Comparison of ENCODE assay signal across 11 cellular contexts in the genomic region with DNA sequence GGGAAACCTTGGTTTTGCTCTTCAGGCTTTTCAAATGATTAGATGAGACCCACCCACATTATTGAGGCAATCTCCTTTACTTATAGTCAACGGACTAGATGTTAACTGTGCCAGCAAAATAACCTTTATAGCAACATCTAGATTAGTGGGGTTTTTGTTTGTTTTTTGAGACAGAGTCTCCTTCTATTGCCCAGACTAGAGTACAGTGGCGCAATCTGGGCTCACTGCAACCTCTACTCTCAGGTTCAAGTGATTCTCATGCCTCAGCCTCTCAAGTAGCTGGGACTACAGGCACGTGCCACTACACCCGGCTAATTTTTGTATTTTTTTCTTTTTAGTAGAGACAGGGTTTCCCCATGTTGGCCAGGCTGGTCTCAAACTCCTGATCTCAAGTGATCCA. TPM values are rescaled to one million over a fixed set of nuclear protein-coding genes. Genes with fewer than 3 reads are reported as not detected.
DNase-seq lines count a peak whose midpoint lies in the region; ATAC-seq, FAIRE-seq and TF ChIP-seq lines count a peak whose summit lies in the region.
"Not testable (repeated sequence)": the region's sequence is repeated elsewhere in the genome, so short reads cannot be mapped to it uniquely, and the experiment has no call there.
"Had no signal": no experiment of that assay in that cellular context is flagged by ENCODE, and none has a peak within 500 bp of the region (broad histone marks: within the 10 kb centered on the region; RNA-seq: fewer than 3 reads in every experiment).

No MANE protein-coding gene starts in this region.

- not testable (repeated sequence) for H3K79me1 ChIP-seq in neuronal stem cell (ENCODE audit: low read depth, low read length)

- H4K91ac ChIP-seq in neuronal stem cell (ENCODE audit: low read depth, low read length, poor library complexity) = not testable (repeated sequence)

- TF ChIP-seq POLR2A in HepG2 (IDR thresholded peaks at IDR 0.05; ENCODE audit: insufficient read depth in 1 of 2, low read depth in 2 of 2, low read length in 2 of 2); transverse colon (IDR thresholded peaks at IDR 0.05): not testable (repeated sequence)

- not testable (repeated sequence) for H4K20me1 ChIP-seq in HepG2 (ENCODE audit: insufficient read depth, low read length)

- H3K14ac ChIP-seq in neuronal stem cell (ENCODE audit: low read length) = not testable (repeated sequence)

- not testable (repeated sequence) for H3K18ac ChIP-seq in neuronal stem cell (ENCODE audit: low read length)

- not testable (repeated sequence) for H3K4ac ChIP-seq in neuronal stem cell (ENCODE audit: low read length)

- not testable (repeated sequence) for H3K23ac ChIP-seq in neuronal stem cell (ENCODE audit: low read depth, low read length, poor library complexity)

- not testable (repeated sequence) for H2BK15ac ChIP-seq in neuronal stem cell (ENCODE audit: low read length)

- not testable (repeated sequence) for H3K36me3 ChIP-seq in HepG2 (replicated peaks in 1 of 2; ENCODE audit: control insufficient read depth in 1 of 2, insufficient read depth in 2 of 2, low read length in 2 of 2); lung (ENCODE audit: control insufficient read depth in 2 of 2, insufficient read depth in 2 of 2, low read length in 2 of 2); neuronal stem cell (replicated peaks in 1 of 2; ENCODE audit: control insufficient read depth in 2 of 2, insufficient read depth in 2 of 2, low read length in 2 of 2); transverse colon

- H3K36me3 Mint-ChIP-seq in activated naive CD8-positive, alpha-beta T cell treated with anti-CD3 and anti-CD28 coated beads, Interleukin-2, amount 10 ng/mL, durations not matched to agents 7 days and 5 days = peaks cover 12% of the 10 kb centered on the region

- DNase-seq in activated naive CD8-positive, alpha-beta T cell treated with anti-CD3 and anti-CD28 coated beads, Interleukin-2, amount 10 ng/mL, durations not matched to agents 7 days and 5 days = peak; percentile 2
- DNase-seq in HepG2 (ENCODE audit: low spot score) = peak; percentile 51
- peak; percentile 40 for DNase-seq in lung (ENCODE audit: low spot score)
- DNase-seq in neuronal stem cell (ENCODE audit: low spot score); transverse colon: not testable (repeated sequence)
- DNase-seq in posterior vena cava (ENCODE audit: low spot score) = peak; percentile 12

- not testable (repeated sequence) for ATAC-seq in activated naive CD8-positive, alpha-beta T cell treated with anti-CD3 and anti-CD28 coated beads, Interleukin-2, amount 10 ng/mL, durations not matched to agents 7 days and 5 days (ENCODE audit: low read depth); HepG2; lung (ENCODE audit: insufficient read depth, low FRiP score)

- H2AK5ac ChIP-seq in neuronal stem cell (ENCODE audit: low read depth, low read length) = not testable (repeated sequence)

- not testable (repeated sequence) for TF ChIP-seq CTCF in HepG2 (CRISPR knock-in tag; IDR thresholded peaks at IDR 0.05); lung (IDR thresholded peaks at IDR 0.05; ENCODE audit: control extremely low read depth, extremely low read depth); transverse colon (IDR thresholded peaks at IDR 0.05)

- CTCF ChIA-PET in HepG2 (lab: Yijun Ruan, JAX; ENCODE audit: low intra/inter-chr PET ratio, low total read pairs) = not testable (repeated sequence)

- peak overlapping the region; percentile 18 for H2BK12ac ChIP-seq in neuronal stem cell (ENCODE audit: low read length)

- not testable (repeated sequence) for H4K8ac ChIP-seq in neuronal stem cell (ENCODE audit: low read depth, low read length)

- H3K4me3 ChIP-seq in HepG2 (replicated peaks in 1 of 3; ENCODE audit: insufficient read depth in 1 of 3, low read depth in 2 of 3, low read length in 3 of 3); lung; neuronal stem cell (ENCODE audit: low read length in 2 of 2); transverse colon: not testable (repeated sequence)

- H3K9ac ChIP-seq in HepG2 (ENCODE audit: insufficient read depth, low read depth, low read length); neuronal stem cell (ENCODE audit: low read depth, low read length, poor library complexity): not testable (repeated sequence)

- TF ChIP-seq RAD21 in HepG2 (CRISPR knock-in tag; IDR thresholded peaks at IDR 0.05) = not testable (repeated sequence)

- peaks cover 68% of the 10 kb centered on the region for H3K4me1 ChIP-seq in HepG2 (ENCODE audit: insufficient read depth, low read length)
- H3K4me1 ChIP-seq in lung (ENCODE audit: control insufficient read depth in 2 of 2, insufficient read depth in 2 of 2, low read length in 2 of 2) = not testable (repeated sequence)
- H3K4me1 ChIP-seq in neuronal stem cell (ENCODE audit: control insufficient read depth in 2 of 2, insufficient read depth in 1 of 2, low read depth in 1 of 2, low read length in 2 of 2) = peaks cover 2 to 10% of the 10 kb centered on the region in 2 donors
- H3K4me1 ChIP-seq in transverse colon = peaks cover 4 to 17% (median 11%) of the 10 kb centered on the region in 4 donors

- 32% methylated on average over 4 of the region's 4 CpGs for WGBS in HepG2 (ENCODE audit: low lambda C conversion rate)
- 61 to 77% methylated on average over 4 of the region's 4 CpGs for WGBS in lung, 2 donors
- no CpG with 5 or more reads among the region's 4 CpGs for WGBS in neuronal stem cell (ENCODE audit: extremely low coverage in 2 of 2, insufficient read length in 2 of 2, insufficient replicate concordance in 1 of 2), 2 donors
- WGBS in transverse colon (ENCODE audit: low coverage in 1 of 2), 2 donors = 40 to 58% methylated on average over 1 to 4 of the region's 4 CpGs

- not testable (repeated sequence) for H3K9me3 Mint-ChIP-seq in activated naive CD8-positive, alpha-beta T cell treated with anti-CD3 and anti-CD28 coated beads, Interleukin-2, amount 10 ng/mL, durations not matched to agents 7 days and 5 days

- H3K27me3 Mint-ChIP-seq in activated naive CD8-positive, alpha-beta T cell treated with anti-CD3 and anti-CD28 coated beads, Interleukin-2, amount 10 ng/mL, durations not matched to agents 7 days and 5 days = not testable (repeated sequence)

- TF ChIP-seq EP300 in HepG2 (IDR thresholded peaks at IDR 0.05; ENCODE audit: low read depth in 2 of 2, low read length in 2 of 2) = 0 out of 4 replicates have a peak, but pooled peaks of 1 of the 2 experiments have one; percentile 15
- TF ChIP-seq EP300 in HepG2 (CRISPR knock-in tag; IDR thresholded peaks at IDR 0.05; ENCODE audit: borderline replicate concordance); transverse colon (IDR thresholded peaks at IDR 0.05; ENCODE audit: low read depth): not testable (repeated sequence)

- in situ Hi-C loops in HepG2 (cut with HindIII; ENCODE audit: extremely low pct_ligation_motif_present, low pct_unique_long_range_greater_than_20kb); transverse colon (cut with MboI; ENCODE audit: low pct_ligation_motif_present in 1 of 4, low pct_unique_long_range_greater_than_20kb in 1 of 4, low sequenced_read_pairs in 3 of 4): not testable (repeated sequence)

- not testable (repeated sequence) for H3K27me3 ChIP-seq in HepG2 (ENCODE audit: control insufficient read depth in 1 of 2, insufficient read depth in 2 of 2, low read length in 2 of 2); lung (ENCODE audit: control insufficient read depth, insufficient read depth); neuronal stem cell (ENCODE audit: control insufficient read depth in 3 of 3, insufficient read depth in 3 of 3, low read depth in 1 of 3, low read length in 3 of 3); transverse colon

- not testable (repeated sequence) for H3K4me2 ChIP-seq in HepG2 (ENCODE audit: low read depth, low read length); neuronal stem cell (ENCODE audit: insufficient read depth, low read length, poor library complexity, severe bottlenecking)

- intact Hi-C loops in HepG2 (cut with micrococcal nuclease; ENCODE audit: unreplicated experiment); posterior vena cava (cut with DNase I); transverse colon (cut with DNase I; ENCODE audit: low total_unique reads): not testable (repeated sequence)

- not testable (repeated sequence) for FAIRE-seq in HepG2 (lab: Jason Lieb, UNC)

- peaks cover 17% of the 10 kb centered on the region for H3K9me3 ChIP-seq in HepG2 (ENCODE audit: low read length)
- H3K9me3 ChIP-seq in lung (ENCODE audit: control insufficient read depth in 2 of 2, insufficient read depth in 1 of 2, low read length in 1 of 2); transverse colon: not testable (repeated sequence)
- peaks cover 0 to 16% of the 10 kb centered on the region in 2 donors for H3K9me3 ChIP-seq in neuronal stem cell (replicated peaks in 1 of 2; ENCODE audit: control insufficient read depth in 2 of 2, insufficient read depth in 1 of 2, low read depth in 1 of 2, low read length in 2 of 2)

- not testable (repeated sequence) for H3K27ac Mint-ChIP-seq in activated naive CD8-positive, alpha-beta T cell treated with anti-CD3 and anti-CD28 coated beads, Interleukin-2, amount 10 ng/mL, durations not matched to agents 7 days and 5 days

- not testable (repeated sequence) for H2AFZ ChIP-seq in HepG2 (ENCODE audit: low read length); neuronal stem cell (ENCODE audit: low read length)

- not testable (repeated sequence) for BruUV-seq in HepG2 (replicated peaks; lab: Mats Ljungman, UMichigan)

- H2BK120ac ChIP-seq in neuronal stem cell (ENCODE audit: low read depth, low read length) = not testable (repeated sequence)

- not testable (repeated sequence) for H3K4me3 Mint-ChIP-seq in activated naive CD8-positive, alpha-beta T cell treated with anti-CD3 and anti-CD28 coated beads, Interleukin-2, amount 10 ng/mL, durations not matched to agents 7 days and 5 days

- H3K27ac ChIP-seq in HepG2 (ENCODE audit: extremely low read length, insufficient read depth, low read length) = peak overlapping the region; percentile 49
- H3K27ac ChIP-seq in lung (ENCODE audit: low read depth in 1 of 2, low read length in 1 of 2) = peak overlapping the region in 1 of 2 donors; percentile 53
- H3K27ac ChIP-seq in neuronal stem cell (replicated peaks; ENCODE audit: low read length) = not testable (repeated sequence)
- peak overlapping the region in 3 of 4 donors; percentile 9 to 21 (median 19) for H3K27ac ChIP-seq in transverse colon

- H3K79me2 ChIP-seq in HepG2 (ENCODE audit: insufficient read depth, low read length) = peaks cover 11% of the 10 kb centered on the region

- peaks cover 15% of the 10 kb centered on the region for H3K4me1 Mint-ChIP-seq in activated naive CD8-positive, alpha-beta T cell treated with anti-CD3 and anti-CD28 coated beads, Interleukin-2, amount 10 ng/mL, durations not matched to agents 7 days and 5 days

- POLR2A ChIA-PET in activated naive CD8-positive, alpha-beta T cell treated with anti-CD3 and anti-CD28 coated beads, Interleukin-2, amount 10 ng/mL, durations not matched to agents 7 days and 5 days (lab: Charles Lee) = not testable (repeated sequence)
- POLR2A ChIA-PET in HepG2 (lab: Yijun Ruan, JAX) = interaction anchor here (1.3 kb wide), 1 partner anchor 35 kb away, joined by 4 read pairs; no protein-coding TSS in a partner anchor

- H2BK5ac ChIP-seq in neuronal stem cell (ENCODE audit: low read length) = not testable (repeated sequence)

RNA-seq across cellular contexts. Expression of gene SLC25A44, which starts 3.6 kb away (rescaled TPM):
- 10 to 100 TPM; 30.9 to 35.3 TPM for total RNA-seq in activated naive CD8-positive, alpha-beta T cell treated with anti-CD3 and anti-CD28 coated beads, Interleukin-2, amount 10 ng/mL, durations not matched to agents 7 days and 5 days
- total RNA-seq in HepG2 (2016; rRNA removed; fragmentation: Illumina TruSeq; extraction: Trizol) (10.7 and 12.4 TPM in 2 replicates), lung (10 to 100 TPM; 10.9 to 28.4 TPM), posterior vena cava (10 to 100 TPM; 16.1 to 21.2 TPM), transverse colon (10 to 100 TPM in 3 of 4 donors, 1 to 10 TPM in 1; 9.6 to 19.9 (median 18.9) TPM)
- total RNA-seq in HepG2 (2016; cell fraction: cytosol; rRNA removed; fragmentation: Illumina TruSeq; extraction: Trizol; ENCODE audit: low read depth) = 2.6 and 3.8 TPM in 2 replicates
- total RNA-seq in HepG2 (2016; cell fraction: insoluble cytoplasmic fraction; rRNA removed; fragmentation: Illumina TruSeq; extraction: Trizol) = 11.2 and 11.8 TPM in 2 replicates
- 11.4 and 14.2 TPM in 2 replicates for total RNA-seq in HepG2 (2016; cell fraction: membrane; rRNA removed; fragmentation: Illumina TruSeq; extraction: Trizol)
- total RNA-seq in HepG2 (2016; cell fraction: nucleus; rRNA removed; fragmentation: Illumina TruSeq; extraction: Trizol) = 8.0 and 11.8 TPM in 2 replicates
- polyA plus RNA-seq in HepG2 (2011; rRNA removed) (13.4 and 14.3 TPM in 2 replicates), lung (10 to 100 TPM in 1 of 2 donors, 1 to 10 TPM in 1; 8.0 to 22.0 TPM)
- 9.3 and 10.2 TPM in 2 replicates for polyA plus RNA-seq in HepG2 (2011; cell fraction: cytosol; rRNA removed)
- 16.0 and 19.8 TPM in 2 replicates for polyA plus RNA-seq in HepG2 (2011; cell fraction: nucleus; rRNA removed)
- 13.1 and 13.9 TPM in 2 replicates for polyA plus RNA-seq in HepG2 (2012)
- polyA plus RNA-seq in HepG2 (2016; cell fraction: cytosol; fragmentation: Illumina TruSeq; extraction: Trizol; ENCODE audit: low read depth) = 2.3 TPM in 2 replicates
- 14.4 and 18.0 TPM in 2 replicates for polyA plus RNA-seq in HepG2 (2016; cell fraction: insoluble cytoplasmic fraction; fragmentation: Illumina TruSeq; extraction: Trizol; ENCODE audit: low read depth)
- 11.1 and 12.7 TPM in 2 replicates for polyA plus RNA-seq in HepG2 (2016; cell fraction: membrane; fragmentation: Illumina TruSeq; extraction: Trizol; ENCODE audit: low read depth)
- 18.3 and 20.7 TPM in 2 replicates for polyA plus RNA-seq in HepG2 (2016; cell fraction: nucleus; fragmentation: Illumina TruSeq; extraction: Trizol; ENCODE audit: insufficient read depth, low read depth)
- polyA minus RNA-seq in HepG2 (2011; rRNA and poly(A)+ RNA removed; ENCODE audit: low replicate concordance) = 12.6 and 66.8 TPM in 2 replicates
- 4.2 and 6.0 TPM in 2 replicates for polyA minus RNA-seq in HepG2 (2011; cell fraction: cytosol; rRNA and poly(A)+ RNA removed)
- 5.8 and 9.9 TPM in 2 replicates for polyA minus RNA-seq in HepG2 (2011; cell fraction: nucleus; rRNA and poly(A)+ RNA removed)
- 10.9 TPM for polyA plus RNA-seq in neuronal stem cell (2013, experiment 1 of 2)
- polyA plus RNA-seq in neuronal stem cell (2013, experiment 2 of 2) = 11.6 TPM

RNA-seq across cellular contexts. Expression of gene PMF1, which starts 22.5 kb away (rescaled TPM):
- total RNA-seq in activated naive CD8-positive, alpha-beta T cell treated with anti-CD3 and anti-CD28 coated beads, Interleukin-2, amount 10 ng/mL, durations not matched to agents 7 days and 5 days = 10 to 100 TPM; 66.2 to 71.2 TPM
- total RNA-seq in HepG2 (2016; rRNA removed; fragmentation: Illumina TruSeq; extraction: Trizol) (89.0 and 94.7 TPM in 2 replicates), lung (10 to 100 TPM; 60.0 to 66.9 TPM), posterior vena cava (10 to 100 TPM; 31.8 to 34.6 TPM), transverse colon (10 to 100 TPM; 29.9 to 67.3 (median 52.3) TPM)
- 17.5 TPM in 2 replicates for total RNA-seq in HepG2 (2016; cell fraction: cytosol; rRNA removed; fragmentation: Illumina TruSeq; extraction: Trizol; ENCODE audit: low read depth)
- 82.4 and 93.0 TPM in 2 replicates for total RNA-seq in HepG2 (2016; cell fraction: insoluble cytoplasmic fraction; rRNA removed; fragmentation: Illumina TruSeq; extraction: Trizol)
- 27.4 and 27.7 TPM in 2 replicates for total RNA-seq in HepG2 (2016; cell fraction: membrane; rRNA removed; fragmentation: Illumina TruSeq; extraction: Trizol)
- 33.3 and 36.6 TPM in 2 replicates for total RNA-seq in HepG2 (2016; cell fraction: nucleus; rRNA removed; fragmentation: Illumina TruSeq; extraction: Trizol)
- polyA plus RNA-seq in HepG2 (2011; rRNA removed) (68.4 and 72.5 TPM in 2 replicates), lung (100 to 1,000 TPM in 1 of 2 donors, 10 to 100 TPM in 1; 62.5 to 144 TPM)
- 86.5 and 119 TPM in 2 replicates for polyA plus RNA-seq in HepG2 (2011; cell fraction: cytosol; rRNA removed)
- polyA plus RNA-seq in HepG2 (2011; cell fraction: nucleus; rRNA removed) = 48.8 and 52.9 TPM in 2 replicates
- 33.5 and 43.4 TPM in 2 replicates for polyA plus RNA-seq in HepG2 (2012)
- polyA plus RNA-seq in HepG2 (2016; cell fraction: cytosol; fragmentation: Illumina TruSeq; extraction: Trizol; ENCODE audit: low read depth) = 18.9 and 20.7 TPM in 2 replicates
- 86.3 and 93.3 TPM in 2 replicates for polyA plus RNA-seq in HepG2 (2016; cell fraction: insoluble cytoplasmic fraction; fragmentation: Illumina TruSeq; extraction: Trizol; ENCODE audit: low read depth)
- 23.3 and 27.3 TPM in 2 replicates for polyA plus RNA-seq in HepG2 (2016; cell fraction: membrane; fragmentation: Illumina TruSeq; extraction: Trizol; ENCODE audit: low read depth)
- 65.7 and 78.3 TPM in 2 replicates for polyA plus RNA-seq in HepG2 (2016; cell fraction: nucleus; fragmentation: Illumina TruSeq; extraction: Trizol; ENCODE audit: insufficient read depth, low read depth)
- 42.8 and 60.1 TPM in 2 replicates for polyA minus RNA-seq in HepG2 (2011; rRNA and poly(A)+ RNA removed; ENCODE audit: low replicate concordance)
- polyA minus RNA-seq in HepG2 (2011; cell fraction: cytosol; rRNA and poly(A)+ RNA removed) = 14.4 and 17.2 TPM in 2 replicates
- 15.6 and 15.8 TPM in 2 replicates for polyA minus RNA-seq in HepG2 (2011; cell fraction: nucleus; rRNA and poly(A)+ RNA removed)
- polyA plus RNA-seq in neuronal stem cell (2013, experiment 1 of 2) = 103 TPM
- 100 TPM for polyA plus RNA-seq in neuronal stem cell (2013, experiment 2 of 2)

RNA-seq across cellular contexts. Expression of gene SEMA4A, which starts 36.9 kb away (rescaled TPM):
- total RNA-seq in activated naive CD8-positive, alpha-beta T cell treated with anti-CD3 and anti-CD28 coated beads, Interleukin-2, amount 10 ng/mL, durations not matched to agents 7 days and 5 days = 10 to 100 TPM in 1 of 2 experiments, 1 to 10 TPM in 1; 9.8 to 10.2 TPM
- total RNA-seq in HepG2 (2016; rRNA removed; fragmentation: Illumina TruSeq; extraction: Trizol) (0.09 TPM in 1 of 2 replicates, not detected in the other), lung (10 to 100 TPM; 22.7 to 46.9 TPM), posterior vena cava (1 to 10 TPM; 5.8 to 8.0 TPM), transverse colon (1 to 10 TPM in 3 of 4 donors, not detected in 1; 2.6 to 6.0 (median 4.8) TPM)
- not detected in 2 replicates for total RNA-seq in HepG2 (2016; cell fraction: cytosol; rRNA removed; fragmentation: Illumina TruSeq; extraction: Trizol; ENCODE audit: low read depth)
- total RNA-seq in HepG2 (2016; cell fraction: insoluble cytoplasmic fraction; rRNA removed; fragmentation: Illumina TruSeq; extraction: Trizol) = 0.15 TPM in 1 of 2 replicates, not detected in the other
- total RNA-seq in HepG2 (2016; cell fraction: membrane; rRNA removed; fragmentation: Illumina TruSeq; extraction: Trizol) = not detected in 2 replicates
- 0.13 TPM in 1 of 2 replicates, not detected in the other for total RNA-seq in HepG2 (2016; cell fraction: nucleus; rRNA removed; fragmentation: Illumina TruSeq; extraction: Trizol)
- polyA plus RNA-seq in HepG2 (2011; rRNA removed) (0.14 and 0.20 TPM in 2 replicates), lung (10 to 100 TPM; 26.9 to 54.9 TPM)
- polyA plus RNA-seq in HepG2 (2011; cell fraction: cytosol; rRNA removed) = 0.08 and 0.09 TPM in 2 replicates
- polyA plus RNA-seq in HepG2 (2011; cell fraction: nucleus; rRNA removed) = 0.21 and 0.61 TPM in 2 replicates
- polyA plus RNA-seq in HepG2 (2012) = 0.19 and 0.21 TPM in 2 replicates
- polyA plus RNA-seq in HepG2 (2016; cell fraction: cytosol; fragmentation: Illumina TruSeq; extraction: Trizol; ENCODE audit: low read depth) = not detected in 2 replicates
- 0.45 TPM in 1 of 2 replicates, not detected in the other for polyA plus RNA-seq in HepG2 (2016; cell fraction: insoluble cytoplasmic fraction; fragmentation: Illumina TruSeq; extraction: Trizol; ENCODE audit: low read depth)
- not detected in 2 replicates for polyA plus RNA-seq in HepG2 (2016; cell fraction: membrane; fragmentation: Illumina TruSeq; extraction: Trizol; ENCODE audit: low read depth)
- 0.15 TPM in 1 of 2 replicates, not detected in the other for polyA plus RNA-seq in HepG2 (2016; cell fraction: nucleus; fragmentation: Illumina TruSeq; extraction: Trizol; ENCODE audit: insufficient read depth, low read depth)
- 0.88 and 18.6 TPM in 2 replicates for polyA minus RNA-seq in HepG2 (2011; rRNA and poly(A)+ RNA removed; ENCODE audit: low replicate concordance)
- polyA minus RNA-seq in HepG2 (2011; cell fraction: cytosol; rRNA and poly(A)+ RNA removed) = not detected in 2 replicates
- 0.39 TPM in 1 of 2 replicates, not detected in the other for polyA minus RNA-seq in HepG2 (2011; cell fraction: nucleus; rRNA and poly(A)+ RNA removed)
- 4.4 TPM for polyA plus RNA-seq in neuronal stem cell (2013, experiment 1 of 2)
- polyA plus RNA-seq in neuronal stem cell (2013, experiment 2 of 2) = 4.5 TPM

RNA-seq across cellular contexts. Expression of gene BGLAP, which starts 51.7 kb away (rescaled TPM):
- 1 to 10 TPM; 3.3 to 4.8 TPM for total RNA-seq in activated naive CD8-positive, alpha-beta T cell treated with anti-CD3 and anti-CD28 coated beads, Interleukin-2, amount 10 ng/mL, durations not matched to agents 7 days and 5 days
- total RNA-seq in HepG2 (2016; rRNA removed; fragmentation: Illumina TruSeq; extraction: Trizol) (0.62 TPM in 1 of 2 replicates, not detected in the other), lung (1 to 10 TPM; 1.3 to 1.7 TPM), posterior vena cava (under 1 TPM in 1 of 2 donors, not detected in 1; 0.71 TPM), transverse colon (1 to 10 TPM in 2 of 4 donors, not detected in 2; 1.6 to 2.1 TPM)
- total RNA-seq in HepG2 (2016; cell fraction: cytosol; rRNA removed; fragmentation: Illumina TruSeq; extraction: Trizol; ENCODE audit: low read depth) = not detected in 2 replicates
- 0.32 TPM in 1 of 2 replicates, not detected in the other for total RNA-seq in HepG2 (2016; cell fraction: insoluble cytoplasmic fraction; rRNA removed; fragmentation: Illumina TruSeq; extraction: Trizol)
- not detected in 2 replicates for total RNA-seq in HepG2 (2016; cell fraction: membrane; rRNA removed; fragmentation: Illumina TruSeq; extraction: Trizol)
- 1.1 and 1.5 TPM in 2 replicates for total RNA-seq in HepG2 (2016; cell fraction: nucleus; rRNA removed; fragmentation: Illumina TruSeq; extraction: Trizol)
- polyA plus RNA-seq in HepG2 (2011; rRNA removed) (1.4 and 1.6 TPM in 2 replicates), lung (1 to 10 TPM in 1 of 2 donors, under 1 TPM in 1; 0.46 to 1.7 TPM)
- 0.29 and 0.40 TPM in 2 replicates for polyA plus RNA-seq in HepG2 (2011; cell fraction: cytosol; rRNA removed)
- polyA plus RNA-seq in HepG2 (2011; cell fraction: nucleus; rRNA removed) = 9.8 and 12.1 TPM in 2 replicates
- 1.3 TPM in 2 replicates for polyA plus RNA-seq in HepG2 (2012)
- polyA plus RNA-seq in HepG2 (2016; cell fraction: cytosol; fragmentation: Illumina TruSeq; extraction: Trizol; ENCODE audit: low read depth) = not detected in 2 replicates
- 0.29 TPM in 1 of 2 replicates, not detected in the other for polyA plus RNA-seq in HepG2 (2016; cell fraction: insoluble cytoplasmic fraction; fragmentation: Illumina TruSeq; extraction: Trizol; ENCODE audit: low read depth)
- polyA plus RNA-seq in HepG2 (2016; cell fraction: membrane; fragmentation: Illumina TruSeq; extraction: Trizol; ENCODE audit: low read depth) = not detected in 2 replicates
- polyA plus RNA-seq in HepG2 (2016; cell fraction: nucleus; fragmentation: Illumina TruSeq; extraction: Trizol; ENCODE audit: insufficient read depth, low read depth) = 2.1 TPM in 2 replicates
- 1.4 and 2.2 TPM in 2 replicates for polyA minus RNA-seq in HepG2 (2011; rRNA and poly(A)+ RNA removed; ENCODE audit: low replicate concordance)
- not detected in 2 replicates for polyA minus RNA-seq in HepG2 (2011; cell fraction: cytosol; rRNA and poly(A)+ RNA removed)
- polyA minus RNA-seq in HepG2 (2011; cell fraction: nucleus; rRNA and poly(A)+ RNA removed) = 1.9 and 2.0 TPM in 2 replicates
- 0.85 TPM for polyA plus RNA-seq in neuronal stem cell (2013, experiment 1 of 2)
- 0.80 TPM for polyA plus RNA-seq in neuronal stem cell (2013, experiment 2 of 2)
- total RNA-seq: G401 had no signal
- polyA plus RNA-seq: CD14-positive monocyte; CD4-positive, alpha-beta memory T cell; CD4-positive, CD25-positive, alpha-beta regulatory T cell; CD8-positive, alpha-beta memory T cell had no signal

RNA-seq across cellular contexts. Expression of gene PAQR6, which starts 57.6 kb away (rescaled TPM):
- total RNA-seq in activated naive CD8-positive, alpha-beta T cell treated with anti-CD3 and anti-CD28 coated beads, Interleukin-2, amount 10 ng/mL, durations not matched to agents 7 days and 5 days = 1 to 10 TPM; 7.0 TPM
- total RNA-seq in HepG2 (2016; rRNA removed; fragmentation: Illumina TruSeq; extraction: Trizol) = 0.14 and 0.82 TPM in 2 replicates
- total RNA-seq in HepG2 (2016; cell fraction: cytosol; rRNA removed; fragmentation: Illumina TruSeq; extraction: Trizol; ENCODE audit: low read depth) = 0.26 TPM in 1 of 2 replicates, not detected in the other
- 0.10 and 0.71 TPM in 2 replicates for total RNA-seq in HepG2 (2016; cell fraction: insoluble cytoplasmic fraction; rRNA removed; fragmentation: Illumina TruSeq; extraction: Trizol)
- total RNA-seq in HepG2 (2016; cell fraction: membrane; rRNA removed; fragmentation: Illumina TruSeq; extraction: Trizol) = 0.34 and 0.43 TPM in 2 replicates
- 1.0 and 1.1 TPM in 2 replicates for total RNA-seq in HepG2 (2016; cell fraction: nucleus; rRNA removed; fragmentation: Illumina TruSeq; extraction: Trizol)
- 1.4 and 2.0 TPM in 2 replicates for polyA plus RNA-seq in HepG2 (2011; rRNA removed)
- 0.21 and 0.47 TPM in 2 replicates for polyA plus RNA-seq in HepG2 (2011; cell fraction: cytosol; rRNA removed)
- 25.1 and 43.0 TPM in 2 replicates for polyA plus RNA-seq in HepG2 (2011; cell fraction: nucleus; rRNA removed)
- 2.4 and 4.5 TPM in 2 replicates for polyA plus RNA-seq in HepG2 (2012)
- 0.09 and 0.17 TPM in 2 replicates for polyA plus RNA-seq in HepG2 (2016; cell fraction: cytosol; fragmentation: Illumina TruSeq; extraction: Trizol; ENCODE audit: low read depth)
- 0.32 and 0.57 TPM in 2 replicates for polyA plus RNA-seq in HepG2 (2016; cell fraction: insoluble cytoplasmic fraction; fragmentation: Illumina TruSeq; extraction: Trizol; ENCODE audit: low read depth)
- polyA plus RNA-seq in HepG2 (2016; cell fraction: membrane; fragmentation: Illumina TruSeq; extraction: Trizol; ENCODE audit: low read depth) = 0.24 and 0.26 TPM in 2 replicates
- 3.7 and 4.1 TPM in 2 replicates for polyA plus RNA-seq in HepG2 (2016; cell fraction: nucleus; fragmentation: Illumina TruSeq; extraction: Trizol; ENCODE audit: insufficient read depth, low read depth)
- polyA minus RNA-seq in HepG2 (2011; rRNA and poly(A)+ RNA removed; ENCODE audit: low replicate concordance) = 0.98 and 1.0 TPM in 2 replicates
- polyA minus RNA-seq in HepG2 (2011; cell fraction: cytosol; rRNA and poly(A)+ RNA removed) = 0.59 and 1.9 TPM in 2 replicates
- 1.9 and 2.4 TPM in 2 replicates for polyA minus RNA-seq in HepG2 (2011; cell fraction: nucleus; rRNA and poly(A)+ RNA removed)
- total RNA-seq in lung = 1 to 10 TPM; 1.3 to 3.0 TPM
- 1 to 10 TPM; 1.7 to 2.6 TPM for polyA plus RNA-seq in lung
- 8.8 TPM for polyA plus RNA-seq in neuronal stem cell (2013, experiment 1 of 2)
- polyA plus RNA-seq in neuronal stem cell (2013, experiment 2 of 2) = 8.7 TPM
- 1 to 10 TPM in 1 of 2 donors, under 1 TPM in 1; 0.43 to 1.9 TPM for total RNA-seq in posterior vena cava
- total RNA-seq in transverse colon = 1 to 10 TPM in 2 of 4 donors, not detected in 2; 1.7 to 3.1 TPM
- polyA plus RNA-seq: CD14-positive monocyte had no signal
